ENCODE assay signal across 1 cellular context in genomic region chr10:16984242-16984641, GRCh38.
TF ChIP-seq lines count a peak whose summit lies in the region.

No MANE protein-coding gene starts in this region.

TF ChIP-seq in GM23338, 12 proteins besides CTCF, POLR2A, EP300 and RAD21 (continued from another document):
- no peak for TF ChIP-seq REST (IDR thresholded peaks at IDR 0.05; ENCODE audit: unreplicated experiment)
